In the genomic region with DNA sequence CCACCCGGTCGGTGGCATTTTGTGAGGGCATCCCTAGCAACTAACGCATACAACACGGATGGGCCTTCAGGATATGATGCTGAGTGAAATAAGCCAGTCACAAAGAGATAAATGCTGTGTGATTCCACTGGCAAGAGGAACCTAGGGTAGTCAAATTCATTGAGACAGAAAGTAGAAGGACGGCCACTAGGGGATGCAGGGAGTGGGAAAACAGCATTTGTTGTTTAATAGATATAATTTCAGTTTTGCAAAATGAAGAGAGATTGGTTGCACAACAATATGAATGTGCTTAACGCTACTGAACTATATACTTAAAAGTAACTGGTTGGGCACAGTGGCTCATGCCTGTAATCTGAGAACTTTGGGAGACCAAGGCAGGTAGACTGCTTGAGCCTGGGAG, we compare ENCODE assay signal across 26 cellular contexts.
A peak's percentile ranks its signal among the peaks of the same experiment; 100 is the strongest.
DNase-seq lines count a peak whose midpoint lies in the region; ATAC-seq and TF ChIP-seq lines count a peak whose summit lies in the region.
"Had no signal": no experiment of that assay in that cellular context is flagged by ENCODE, and none has a peak within 500 bp of the region (broad histone marks: within the 10 kb centered on the region; RNA-seq: fewer than 3 reads in every experiment).

No MANE protein-coding gene starts in this region.

- H3K4me3 ChIP-seq in SK-N-SH (ENCODE audit: low read depth in 2 of 2, low read length in 1 of 2) (no peak overlapping the region), OCI-LY7 (ENCODE audit: low read depth, low read length, poor library complexity, severe bottlenecking) (no peak overlapping the region), fibroblast of lung (replicated peaks in 1 of 4; ENCODE audit: control extremely low read depth in 1 of 4, insufficient read depth in 1 of 4, low read depth in 3 of 4, low read length in 4 of 4) (no peak overlapping the region)
- H3K4me3 ChIP-seq: BLaER1, breast epithelium, K562, psoas muscle, stomach had no signal

- WGBS in SK-N-SH (ENCODE audit: low lambda C conversion rate), result 82% methylated on average over 6 of the region's 6 CpGs

- peaks cover 2% of the 10 kb centered on the region for H3K27me3 Mint-ChIP-seq in glutamatergic neuron (ENCODE audit: unreplicated experiment)
- H3K27me3 Mint-ChIP-seq: activated CD4-positive, alpha-beta T cell treated with anti-CD3 and anti-CD28 coated beads, Interleukin-2, amount 10 ng/mL, durations not matched to agents 7 days and 5 days had no signal

- no peak overlapping the region for H3K4me3 Mint-ChIP-seq in glutamatergic neuron (ENCODE audit: unreplicated experiment)
- H3K4me3 Mint-ChIP-seq: activated CD4-positive, alpha-beta T cell treated with anti-CD3 and anti-CD28 coated beads, Interleukin-2, amount 10 ng/mL, durations not matched to agents 7 days and 5 days; nephron progenitor cell; T-helper 1 cell treated with Interleukin-12 subunit alpha and Interleukin-12 subunit beta and Interleukin-4 antibody, amounts not matched to agents 30 μg/mL and 1 μg/mL, for 36 hours had no signal

- DNase-seq in SK-N-SH (no peak), OCI-LY7 (ENCODE audit: low spot score) (no peak), fibroblast of lung (ENCODE audit: low read depth in 2 of 2) (no peak), anterior cingulate cortex (lab: John Stamatoyannopoulos, UW) (no peak), glutamatergic neuron (no peak)
- no peak for DNase-seq in stimulated activated CD4-positive, alpha-beta T cell treated with anti-CD3 and anti-CD28 coated beads, Interleukin-2, amount 100 ng/mL, for 48 hours
- DNase-seq: activated CD4-positive, alpha-beta T cell treated with anti-CD3 and anti-CD28 coated beads, Interleukin-2, amount 10 ng/mL, durations not matched to agents 7 days and 5 days; activated CD8-positive, alpha-beta memory T cell treated with anti-CD3 and anti-CD28 coated beads, Interleukin-2, amount 50 U/mL, for 4 hours; activated effector memory CD4-positive, alpha-beta T cell treated with Interleukin-2 at 50 U/mL for 16 hours; dermis blood vessel endothelial cell; erythroblast; midbrain; NCI-H187 treated with DMSO at 0.1 percent for 48 hours; NCI-H748 treated with DMSO at 0.1 percent for 48 hours; nephron progenitor cell; OCI-M1; psoas muscle; SHP77 treated with DMSO at 0.1 percent for 48 hours; stomach; trophoblast cell had no signal

- H3K27ac ChIP-seq in SK-N-SH (ENCODE audit: low read depth in 2 of 2, low read length in 1 of 2), result no peak overlapping the region
- H3K27ac ChIP-seq in OCI-LY7 (ENCODE audit: low read depth, low read length, poor library complexity, severe bottlenecking), result no peak overlapping the region
- no peak overlapping the region for H3K27ac ChIP-seq in fibroblast of lung (ENCODE audit: insufficient read depth, low read length)
- H3K27ac ChIP-seq: BLaER1, breast epithelium, psoas muscle, stomach had no signal

- H4K20me1 ChIP-seq in SK-N-SH (ENCODE audit: insufficient read depth) (no peaks in the 10 kb centered on the region), OCI-LY7 (ENCODE audit: insufficient read depth, low read length) (no peaks in the 10 kb centered on the region), fibroblast of lung (ENCODE audit: control insufficient read depth, extremely low read depth, insufficient read depth, low read length) (no peaks in the 10 kb centered on the region)

- intact Hi-C loops in OCI-LY7 (cut with micrococcal nuclease; ENCODE audit: unreplicated experiment), result no loop called here

- H3K4me2 ChIP-seq in SK-N-SH, result no peak overlapping the region
- no peak overlapping the region for H3K4me2 ChIP-seq in OCI-LY7 (ENCODE audit: low read length)
- H3K4me2 ChIP-seq in fibroblast of lung (ENCODE audit: extremely low read depth, insufficient read depth, low read length), result no peak overlapping the region
- H3K4me2 ChIP-seq: BLaER1 had no signal

- CTCF ChIA-PET in SK-N-SH (lab: Yijun Ruan, JAX), result interaction anchor here (1.2 kb wide), 1 partner anchor 14 kb away, joined by 3 read pairs; no protein-coding TSS in a partner anchor
- CTCF ChIA-PET in OCI-LY7 (lab: Charles Lee; ENCODE audit: unreplicated experiment), result no interaction called here

- POLR2A ChIA-PET in SK-N-SH (lab: Yijun Ruan, JAX), result no interaction called here
- POLR2A ChIA-PET in OCI-LY7 (lab: Charles Lee), result no interaction called here

- H3K9ac ChIP-seq in SK-N-SH, result no peak overlapping the region
- H3K9ac ChIP-seq in fibroblast of lung (ENCODE audit: insufficient read depth, low read length), result no peak overlapping the region
- H3K9ac ChIP-seq: BLaER1 had no signal

- ATAC-seq in SK-N-SH treated with all-trans-retinoic acid at 6 μM for 48 hours (no peak), GM19452 (IDR thresholded peaks at IDR 0.05; ENCODE audit: unreplicated experiment) (no peak)
- ATAC-seq: K562, psoas muscle had no signal

- TF ChIP-seq EP300 in SK-N-SH (IDR thresholded peaks at IDR 0.05; ENCODE audit: borderline replicate concordance in 1 of 2, low read depth in 1 of 2, low read length in 1 of 2), result no peak

- no peaks in the 10 kb centered on the region for H3K36me3 ChIP-seq in SK-N-SH (replicated peaks in 1 of 2; ENCODE audit: control insufficient read depth in 1 of 2, insufficient read depth in 2 of 2, low read length in 1 of 2)
- H3K36me3 ChIP-seq in OCI-LY7 (ENCODE audit: insufficient read depth, low read length), result peaks cover 10% of the 10 kb centered on the region; the same call in 1 of the 2 replicates
- H3K36me3 ChIP-seq in fibroblast of lung (ENCODE audit: control insufficient read depth, insufficient read depth, low read length), result no peaks in the 10 kb centered on the region
- H3K36me3 ChIP-seq: BLaER1, breast epithelium, stomach had no signal

- no peak overlapping the region for H3K27ac Mint-ChIP-seq in glutamatergic neuron (ENCODE audit: unreplicated experiment)
- H3K27ac Mint-ChIP-seq: activated CD4-positive, alpha-beta T cell treated with anti-CD3 and anti-CD28 coated beads, Interleukin-2, amount 10 ng/mL, durations not matched to agents 7 days and 5 days; nephron progenitor cell; T-helper 1 cell treated with Interleukin-12 subunit alpha and Interleukin-12 subunit beta and Interleukin-4 antibody, amounts not matched to agents 30 μg/mL and 1 μg/mL, for 36 hours had no signal

- no peaks in the 10 kb centered on the region for H3K27me3 ChIP-seq in SK-N-SH (ENCODE audit: insufficient read depth)
- no peaks in the 10 kb centered on the region for H3K27me3 ChIP-seq in fibroblast of lung (ENCODE audit: control insufficient read depth, insufficient read depth, low read length)
- H3K27me3 ChIP-seq: BLaER1, breast epithelium, stomach had no signal

- H3K79me2 ChIP-seq in SK-N-SH (ENCODE audit: insufficient read depth) (no peaks in the 10 kb centered on the region), OCI-LY7 (ENCODE audit: insufficient read depth, low read depth, low read length) (peaks cover 27% of the 10 kb centered on the region; the same call in 1 of the 2 replicates), fibroblast of lung (ENCODE audit: control insufficient read depth, insufficient read depth, low read length) (no peaks in the 10 kb centered on the region)

- peaks cover 1% of the 10 kb centered on the region for H3K4me1 Mint-ChIP-seq in glutamatergic neuron (ENCODE audit: low read depth, unreplicated experiment)
- H3K4me1 Mint-ChIP-seq: activated CD4-positive, alpha-beta T cell treated with anti-CD3 and anti-CD28 coated beads, Interleukin-2, amount 10 ng/mL, durations not matched to agents 7 days and 5 days had no signal

- no peak for TF ChIP-seq RAD21 in SK-N-SH (IDR thresholded peaks at IDR 0.05; ENCODE audit: low read length)

- no peaks in the 10 kb centered on the region for H3K4me1 ChIP-seq in SK-N-SH (ENCODE audit: control insufficient read depth in 1 of 2, insufficient read depth in 2 of 2, low read depth in 1 of 2, low read length in 1 of 2)
- H3K4me1 ChIP-seq in OCI-LY7 (ENCODE audit: insufficient read depth, low read length, poor library complexity, severe bottlenecking), result no peaks in the 10 kb centered on the region
- H3K4me1 ChIP-seq in fibroblast of lung (ENCODE audit: control insufficient read depth, extremely low read depth, insufficient read depth, low read length), result no peaks in the 10 kb centered on the region
- H3K4me1 ChIP-seq: BLaER1, breast epithelium, psoas muscle had no signal

- peaks cover 1% of the 10 kb centered on the region for H3K9me3 Mint-ChIP-seq in glutamatergic neuron (ENCODE audit: unreplicated experiment)
- H3K9me3 Mint-ChIP-seq: activated CD4-positive, alpha-beta T cell treated with anti-CD3 and anti-CD28 coated beads, Interleukin-2, amount 10 ng/mL, durations not matched to agents 7 days and 5 days; T-helper 1 cell treated with Interleukin-12 subunit alpha and Interleukin-12 subunit beta and Interleukin-4 antibody, amounts not matched to agents 30 μg/mL and 1 μg/mL, for 36 hours had no signal

- H3K9me3 ChIP-seq in SK-N-SH (no peaks in the 10 kb centered on the region), OCI-LY7 (ENCODE audit: low read length) (no peaks in the 10 kb centered on the region), fibroblast of lung (ENCODE audit: control insufficient read depth, insufficient read depth, low read depth, low read length) (no peaks in the 10 kb centered on the region)
- H3K9me3 ChIP-seq: BLaER1, breast epithelium, psoas muscle, stomach had no signal

- H3K9me2 ChIP-seq in SK-N-SH, result no peaks in the 10 kb centered on the region
- H3K9me2 ChIP-seq in OCI-LY7 (ENCODE audit: insufficient read depth, low read length), result no peaks in the 10 kb centered on the region

- H3F3A ChIP-seq in SK-N-SH (replicated peaks; ENCODE audit: insufficient read depth), result no peaks in the 10 kb centered on the region

- H2AFZ ChIP-seq in SK-N-SH (ENCODE audit: low read depth) (no peak overlapping the region), OCI-LY7 (ENCODE audit: low read length) (no peak overlapping the region), fibroblast of lung (ENCODE audit: low read length) (no peak overlapping the region)

- no TSS peak for BruUV-seq in OCI-LY7 (replicated peaks; lab: Mats Ljungman, UMichigan)

- TF ChIP-seq CTCF in SK-N-SH (IDR thresholded peaks at IDR 0.05), result peak; percentile 12; the same call in 1 of the 2 replicates
- TF ChIP-seq CTCF in OCI-LY7 (conservative IDR thresholded peaks at IDR 0.05; ENCODE audit: low read length), result peak; percentile 52
- TF ChIP-seq CTCF in fibroblast of lung (conservative IDR thresholded peaks at IDR 0.05 in 1 of 2, IDR thresholded peaks at IDR 0.05 in 1 of 2; ENCODE audit: low read depth in 1 of 2, low read length in 2 of 2), result peak; percentile 6 to 14
- TF ChIP-seq CTCF in glutamatergic neuron (IDR thresholded peaks at IDR 0.05; ENCODE audit: partially characterized antibody, unreplicated experiment), result no peak

- peaks cover 4% of the 10 kb centered on the region for H3K36me3 Mint-ChIP-seq in glutamatergic neuron (ENCODE audit: unreplicated experiment)

TF ChIP-seq in SK-N-SH, 30 proteins besides CTCF, POLR2A, EP300 and RAD21 (continues in another document):
- TF ChIP-seq MEF2A (IDR thresholded peaks at IDR 0.05; ENCODE audit: borderline replicate concordance, low read depth) (no peak), MXI1 (IDR thresholded peaks at IDR 0.05; ENCODE audit: low read depth, low read length) (no peak), FOXJ3 (CRISPR knock-in tag; IDR thresholded peaks at IDR 0.05) (no peak)

TF ChIP-seq in SK-N-SH treated with all-trans-retinoic acid at 6 μM for 48 hours, 23 proteins besides CTCF, POLR2A, EP300 and RAD21 (continues in another document):
- TF ChIP-seq ZNF8 (CRISPR knock-in tag; IDR thresholded peaks at IDR 0.05) (no peak), ISL1 (CRISPR knock-in tag; IDR thresholded peaks at IDR 0.05) (no peak)
